17 cellular contexts compared by ENCODE assay signal in genomic region chr3:136938334-136938733, GRCh38. TPM values are rescaled to one million over a fixed set of nuclear protein-coding genes. Genes with fewer than 3 reads are reported as not detected.
DNase-seq lines count a peak whose midpoint lies in the region; ATAC-seq, FAIRE-seq and TF ChIP-seq lines count a peak whose summit lies in the region.
"Had no signal": no experiment of that assay in that cellular context is flagged by ENCODE, and none has a peak within 500 bp of the region (broad histone marks: within the 10 kb centered on the region; RNA-seq: fewer than 3 reads in every experiment).

No MANE protein-coding gene starts in this region.

- ATAC-seq in A549 (no peak), GM21526 (IDR thresholded peaks at IDR 0.05; ENCODE audit: low FRiP score, unreplicated experiment) (no peak), gastroesophageal sphincter (no peak), esophagus mucosa (no peak)

- no peaks in the 10 kb centered on the region for H3K27me3 ChIP-seq in gastroesophageal sphincter
- H3K27me3 ChIP-seq: BLaER1 had no signal

- H3K27ac Mint-ChIP-seq in activated T-helper 1 cell treated with anti-CD3 and anti-CD28 coated beads, Interleukin-12 subunit alpha, Interleukin-12 subunit beta, Interleukin-2, Interleukin-4 antibody, amounts not matched to agents 30 ng/mL and 10 ng/mL and 1 ng/mL, durations not matched to agents 14 hours and 24 hours and 36 hours = peak overlapping the region; percentile 31
- H3K27ac Mint-ChIP-seq: activated T-helper 2 cell treated with anti-CD3 and anti-CD28 coated beads, Interferon-gamma antibody, Interleukin-2, Interleukin-4, amounts not matched to agents 10 μg/mL and 5 μg/mL and 100 μg/mL, durations not matched to agents 14 hours and 24 hours and 36 hours had no signal

- peak overlapping the region in 1 of 2 experiments; percentile 49; a peak in 1 of 6 replicates for H3K27ac ChIP-seq in A549
- no peak overlapping the region for H3K27ac ChIP-seq in gastroesophageal sphincter
- H3K27ac ChIP-seq: BLaER1 had no signal

- TF ChIP-seq POLR2A in A549 (IDR thresholded peaks at IDR 0.05; ENCODE audit: low read length) = no peak
- TF ChIP-seq POLR2A in gastroesophageal sphincter (IDR thresholded peaks at IDR 0.05) = no peak

- CTCF ChIA-PET in A549 (lab: Yijun Ruan, JAX) = no interaction called here

- POLR2A ChIA-PET in A549 (lab: Yijun Ruan, JAX) = interaction anchor here (1.1 kb wide), 1 partner anchor 186 kb away, joined by 5 read pairs; the partner anchor contains the start of gene STAG1

- no peak overlapping the region for H3K4me3 ChIP-seq in A549
- H3K4me3 ChIP-seq in fibroblast of the aortic adventitia (ENCODE audit: low read depth, low read length) = no peak overlapping the region
- H3K4me3 ChIP-seq in gastroesophageal sphincter = no peak overlapping the region
- H3K4me3 ChIP-seq: BLaER1 had no signal

- no peak for FAIRE-seq in A549 (lab: Jason Lieb, UNC)

- H3K27me3 Mint-ChIP-seq in activated T-helper 1 cell treated with anti-CD3 and anti-CD28 coated beads, Interleukin-12 subunit alpha, Interleukin-12 subunit beta, Interleukin-2, Interleukin-4 antibody, amounts not matched to agents 30 ng/mL and 10 ng/mL and 1 ng/mL, durations not matched to agents 14 hours and 24 hours and 36 hours (ENCODE audit: insufficient read depth) = no peaks in the 10 kb centered on the region

- H3K4me1 ChIP-seq in A549 (peaks cover 33% of the 10 kb centered on the region), gastroesophageal sphincter (peaks cover 3 to 64% (median 7%) of the 10 kb centered on the region in 3 donors)

- no peak overlapping the region for H3K4me3 Mint-ChIP-seq in activated T-helper 1 cell treated with anti-CD3 and anti-CD28 coated beads, Interleukin-12 subunit alpha, Interleukin-12 subunit beta, Interleukin-2, Interleukin-4 antibody, amounts not matched to agents 30 ng/mL and 10 ng/mL and 1 ng/mL, durations not matched to agents 14 hours and 24 hours and 36 hours

- peaks cover 12% of the 10 kb centered on the region for H3K9me3 Mint-ChIP-seq in activated T-helper 1 cell treated with anti-CD3 and anti-CD28 coated beads, Interleukin-12 subunit alpha, Interleukin-12 subunit beta, Interleukin-2, Interleukin-4 antibody, amounts not matched to agents 30 ng/mL and 10 ng/mL and 1 ng/mL, durations not matched to agents 14 hours and 24 hours and 36 hours

- H3K4me2 ChIP-seq in A549 = peak overlapping the region; percentile 1; the same call in 1 of the 3 replicates
- H3K4me2 ChIP-seq: BLaER1 had no signal

- H3K9me3 ChIP-seq in A549 (no peaks in the 10 kb centered on the region), gastroesophageal sphincter (peaks cover 0 to 4% (median 0%) of the 10 kb centered on the region in 3 donors)

- peaks cover 76% of the 10 kb centered on the region for H3K4me1 Mint-ChIP-seq in activated T-helper 1 cell treated with anti-CD3 and anti-CD28 coated beads, Interleukin-12 subunit alpha, Interleukin-12 subunit beta, Interleukin-2, Interleukin-4 antibody, amounts not matched to agents 30 ng/mL and 10 ng/mL and 1 ng/mL, durations not matched to agents 14 hours and 24 hours and 36 hours (ENCODE audit: low read depth)

- TF ChIP-seq EP300 in A549 (IDR thresholded peaks at IDR 0.05) = no peak
- no peak for TF ChIP-seq EP300 in gastroesophageal sphincter (IDR thresholded peaks at IDR 0.05)

- H3K36me3 ChIP-seq in gastroesophageal sphincter = peaks cover 0 to 11% of the 10 kb centered on the region in 2 donors

- no peak for TF ChIP-seq RAD21 in A549 (conservative IDR thresholded peaks at IDR 0.05 in 1 of 2, IDR thresholded peaks at IDR 0.05 in 1 of 2)

- no peak for DNase-seq in A549 (ENCODE audit: low read depth in 1 of 2, low spot score in 1 of 2)
- DNase-seq in EL = peak; percentile 75
- no peak for DNase-seq in activated T-helper 1 cell treated with anti-CD3 and anti-CD28 coated beads, Interleukin-12 subunit alpha, Interleukin-12 subunit beta, Interleukin-2, Interleukin-4 antibody, amounts not matched to agents 30 ng/mL and 10 ng/mL and 1 ng/mL, durations not matched to agents 14 hours and 24 hours and 36 hours (ENCODE audit: low spot score)
- peak; percentile 47 for DNase-seq in fibroblast of the aortic adventitia (ENCODE audit: low read depth)
- DNase-seq in NCI-H510A (lab: John Stamatoyannopoulos, UW) = no peak
- DNase-seq: activated CD4-positive, alpha-beta T cell treated with anti-CD3 and anti-CD28 coated beads for 4 hours; cerebellar nuclear complex; head of caudate nucleus; NCI-H1417; NCI-H526 treated with DMSO at 0.1 percent for 48 hours; stimulated activated CD4-positive, alpha-beta T cell treated with anti-CD3 and anti-CD28 coated beads, Interleukin-15, amount 100 ng/mL, for 24 hours; stimulated activated CD8-positive, alpha-beta memory T cell treated with anti-CD3 and anti-CD28 coated beads, Interleukin-4, amount 100 ng/mL, for 48 hours had no signal

- TF ChIP-seq CTCF in A549 (IDR thresholded peaks at IDR 0.05) = no peak
- TF ChIP-seq CTCF in fibroblast of the aortic adventitia (IDR thresholded peaks at IDR 0.05; ENCODE audit: insufficient read depth, low read length) = no peak
- no peak for TF ChIP-seq CTCF in gastroesophageal sphincter (IDR thresholded peaks at IDR 0.05)

- H3K36me3 Mint-ChIP-seq in activated T-helper 1 cell treated with anti-CD3 and anti-CD28 coated beads, Interleukin-12 subunit alpha, Interleukin-12 subunit beta, Interleukin-2, Interleukin-4 antibody, amounts not matched to agents 30 ng/mL and 10 ng/mL and 1 ng/mL, durations not matched to agents 14 hours and 24 hours and 36 hours (ENCODE audit: low read depth) = peaks cover 26% of the 10 kb centered on the region

- intact Hi-C loops in activated T-helper 1 cell treated with anti-CD3 and anti-CD28 coated beads, Interleukin-12 subunit alpha, Interleukin-12 subunit beta, Interleukin-2, Interleukin-4 antibody, amounts not matched to agents 30 ng/mL and 10 ng/mL and 1 ng/mL, durations not matched to agents 14 hours and 24 hours and 36 hours (cut with micrococcal nuclease) = loop anchor here (5.0 kb wide), 1 partner anchor 76 kb away; the partner anchor contains the start of gene NCK1

TF ChIP-seq in A549, 52 proteins besides CTCF, POLR2A, EP300 and RAD21 (continues in another document):
- TF ChIP-seq ESRRA (IDR thresholded peaks at IDR 0.05; ENCODE audit: borderline replicate concordance, low read length) (no peak), EHF (CRISPR knock-in tag; IDR thresholded peaks at IDR 0.05) (no peak), HEYL (CRISPR knock-in tag; IDR thresholded peaks at IDR 0.05) (no peak), NFE2L2 (conservative IDR thresholded peaks at IDR 0.05; ENCODE audit: low read length) (no peak), ATOH8 (CRISPR knock-in tag; IDR thresholded peaks at IDR 0.05; ENCODE audit: low read depth) (no peak), TP53 (CRISPR knock-in tag; IDR thresholded peaks at IDR 0.05) (no peak), KDM1A (IDR thresholded peaks at IDR 0.05; ENCODE audit: low read depth) (no peak), REST (IDR thresholded peaks at IDR 0.05) (no peak), RNF2 (IDR thresholded peaks at IDR 0.05; ENCODE audit: borderline replicate concordance, low read depth) (no peak)

RNA-seq across cellular contexts. Expression of gene IL20RB, which starts 19.4 kb away (rescaled TPM):
- 6.9 and 7.3 TPM in 2 replicates for polyA plus RNA-seq in A549 (2011; rRNA removed)
- 0.58 and 0.63 TPM in 2 replicates for polyA plus RNA-seq in A549 (2012; cell fraction: cytosol; rRNA removed)
- polyA plus RNA-seq in A549 (2012; cell fraction: nucleus; rRNA removed) = 1.3 and 2.1 TPM in 2 replicates
- polyA plus RNA-seq in A549 (2017; fragmentation: RNase III; extraction: RNeasy Plus Mini Kit Qiagen cat#74134 plus additional on column Dnase treatment) = 1.0 to 1.6 TPM (median 1.1 TPM) in 3 replicates
- 5.3 and 7.5 TPM in 2 replicates for polyA minus RNA-seq in A549 (2011; rRNA and poly(A)+ RNA removed)
- total RNA-seq in activated T-helper 1 cell treated with anti-CD3 and anti-CD28 coated beads, Interleukin-12 subunit alpha, Interleukin-12 subunit beta, Interleukin-2, Interleukin-4 antibody, amounts not matched to agents 30 ng/mL and 10 ng/mL and 1 ng/mL, durations not matched to agents 14 hours and 24 hours and 36 hours = 1.5 and 1.9 TPM in 2 replicates
- total RNA-seq in fibroblast of the aortic adventitia (ENCODE audit: low replicate concordance) = 3.9 and 4.6 TPM in 2 replicates
- 1 to 10 TPM in 2 of 4 donors, under 1 TPM in 2; 0.62 to 7.3 (median 1.0) TPM for total RNA-seq in gastroesophageal sphincter
- 94.7 TPM for total RNA-seq in esophagus mucosa

Comparison
In these comparisons a context has a peak if more than half of its experiments do, and no peak if none do; other contexts are left out.
1. DNase-seq: peak in EL (single experiment) and fibroblast of the aortic adventitia (single experiment); none in A549 (0 of 2), activated T-helper 1 cell treated with anti-CD3 and anti-CD28 coated beads, Interleukin-12 subunit alpha, Interleukin-12 subunit beta, Interleukin-2, Interleukin-4 antibody, amounts not matched to agents 30 ng/mL and 10 ng/mL and 1 ng/mL, durations not matched to agents 14 hours and 24 hours and 36 hours (single experiment) and NCI-H510A (single experiment).
2. RNA of gene IL20RB, which starts 19.4 kb away (total RNA-seq): 94.7 TPM in esophagus mucosa (single experiment); 3.9 to 4.6 TPM in fibroblast of the aortic adventitia, 1.5 to 1.9 TPM in activated T-helper 1 cell treated with anti-CD3 and anti-CD28 coated beads, Interleukin-12 subunit alpha, Interleukin-12 subunit beta, Interleukin-2, Interleukin-4 antibody, amounts not matched to agents 30 ng/mL and 10 ng/mL and 1 ng/mL, durations not matched to agents 14 hours and 24 hours and 36 hours and 0.62 to 7.3 TPM in gastroesophageal sphincter; every median in the first group is over 10 times any median in the second.